1 cellular context compared by ENCODE assay signal in the genomic region with DNA sequence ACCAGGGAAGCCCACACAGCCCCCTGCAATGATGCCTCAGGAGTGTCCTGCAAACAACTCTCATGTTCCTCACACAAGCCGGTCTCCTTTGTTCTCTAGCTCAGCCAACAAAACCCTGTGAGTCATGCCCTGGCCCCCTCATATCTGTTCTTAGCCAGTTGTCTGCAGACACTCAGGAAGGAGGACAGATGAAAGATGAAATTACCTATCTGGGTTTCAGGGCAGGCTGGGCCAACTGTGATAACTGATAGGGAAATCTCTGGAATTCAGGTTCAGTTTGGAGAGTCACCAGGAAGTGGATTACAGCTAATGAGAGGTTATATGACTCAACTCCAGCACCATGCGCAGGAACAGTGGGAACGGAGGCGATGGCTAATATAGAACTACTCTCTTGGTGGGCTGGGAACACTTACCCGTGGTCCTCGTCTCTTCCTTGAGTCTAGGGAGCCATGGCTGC.
TF ChIP-seq lines count a peak whose summit lies in the region.

No MANE protein-coding gene starts in this region.

TF ChIP-seq in HCT116, 20 proteins besides CTCF, POLR2A, EP300 and RAD21:
- TF ChIP-seq, protein P1, sequence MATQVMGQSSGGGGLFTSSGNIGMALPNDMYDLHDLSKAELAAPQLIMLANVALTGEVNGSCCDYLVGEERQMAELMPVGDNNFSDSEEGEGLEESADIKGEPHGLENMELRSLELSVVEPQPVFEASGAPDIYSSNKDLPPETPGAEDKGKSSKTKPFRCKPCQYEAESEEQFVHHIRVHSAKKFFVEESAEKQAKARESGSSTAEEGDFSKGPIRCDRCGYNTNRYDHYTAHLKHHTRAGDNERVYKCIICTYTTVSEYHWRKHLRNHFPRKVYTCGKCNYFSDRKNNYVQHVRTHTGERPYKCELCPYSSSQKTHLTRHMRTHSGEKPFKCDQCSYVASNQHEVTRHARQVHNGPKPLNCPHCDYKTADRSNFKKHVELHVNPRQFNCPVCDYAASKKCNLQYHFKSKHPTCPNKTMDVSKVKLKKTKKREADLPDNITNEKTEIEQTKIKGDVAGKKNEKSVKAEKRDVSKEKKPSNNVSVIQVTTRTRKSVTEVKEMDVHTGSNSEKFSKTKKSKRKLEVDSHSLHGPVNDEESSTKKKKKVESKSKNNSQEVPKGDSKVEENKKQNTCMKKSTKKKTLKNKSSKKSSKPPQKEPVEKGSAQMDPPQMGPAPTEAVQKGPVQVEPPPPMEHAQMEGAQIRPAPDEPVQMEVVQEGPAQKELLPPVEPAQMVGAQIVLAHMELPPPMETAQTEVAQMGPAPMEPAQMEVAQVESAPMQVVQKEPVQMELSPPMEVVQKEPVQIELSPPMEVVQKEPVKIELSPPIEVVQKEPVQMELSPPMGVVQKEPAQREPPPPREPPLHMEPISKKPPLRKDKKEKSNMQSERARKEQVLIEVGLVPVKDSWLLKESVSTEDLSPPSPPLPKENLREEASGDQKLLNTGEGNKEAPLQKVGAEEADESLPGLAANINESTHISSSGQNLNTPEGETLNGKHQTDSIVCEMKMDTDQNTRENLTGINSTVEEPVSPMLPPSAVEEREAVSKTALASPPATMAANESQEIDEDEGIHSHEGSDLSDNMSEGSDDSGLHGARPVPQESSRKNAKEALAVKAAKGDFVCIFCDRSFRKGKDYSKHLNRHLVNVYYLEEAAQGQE (IDR thresholded peaks at IDR 0.05; ENCODE audit: low read depth): no peak
- peak; percentile 54 for TF ChIP-seq TCF7L2 (IDR thresholded peaks at IDR 0.05; ENCODE audit: borderline replicate concordance, extremely low read depth, insufficient read depth, insufficient read length)
- 0 out of 2 replicates have a peak, but pooled peaks have one; percentile 19 for TF ChIP-seq JUND (IDR thresholded peaks at IDR 0.05)
